1 cellular context compared by ENCODE assay signal in the genomic region with DNA sequence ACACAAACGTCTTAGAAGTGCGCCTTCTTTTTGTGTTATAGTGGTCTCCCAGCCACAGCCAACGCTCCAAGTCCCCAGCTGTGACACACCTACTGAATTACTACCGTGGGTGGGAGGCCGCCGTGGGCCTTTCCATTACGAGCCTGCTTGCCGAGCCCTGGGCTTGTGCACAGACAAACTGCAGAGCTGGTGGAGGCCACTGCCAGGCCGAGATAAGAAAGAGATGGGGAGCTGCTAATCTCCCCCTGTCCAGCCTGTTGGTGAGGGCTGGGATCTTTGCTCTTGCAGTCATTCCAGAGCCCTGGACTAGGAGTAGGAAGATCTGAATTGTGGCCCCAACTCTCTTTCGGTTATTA.
TF ChIP-seq lines count a peak whose summit lies in the region.

No MANE protein-coding gene starts in this region.

TF ChIP-seq in K562, 482 proteins besides CTCF, POLR2A, EP300 and RAD21 (continued from another document and continues in another):
- TF ChIP-seq, protein P1, sequence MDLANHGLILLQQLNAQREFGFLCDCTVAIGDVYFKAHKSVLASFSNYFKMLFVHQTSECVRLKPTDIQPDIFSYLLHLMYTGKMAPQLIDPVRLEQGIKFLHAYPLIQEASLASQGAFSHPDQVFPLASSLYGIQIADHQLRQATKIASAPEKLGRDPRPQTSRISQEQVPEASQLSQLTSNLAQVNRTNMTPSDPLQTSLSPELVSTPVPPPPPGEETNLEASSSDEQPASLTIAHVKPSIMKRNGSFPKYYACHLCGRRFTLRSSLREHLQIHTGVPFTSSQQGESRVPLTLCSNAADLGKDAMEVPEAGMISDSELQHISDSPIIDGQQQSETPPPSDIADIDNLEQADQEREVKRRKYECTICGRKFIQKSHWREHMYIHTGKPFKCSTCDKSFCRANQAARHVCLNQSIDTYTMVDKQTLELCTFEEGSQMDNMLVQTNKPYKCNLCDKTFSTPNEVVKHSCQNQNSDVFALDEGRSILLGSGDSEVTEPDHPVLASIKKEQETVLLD (IDR thresholded peaks at IDR 0.05) = no peak; the same call in 1 of the 2 replicates
- TF ChIP-seq ZNF644 (tag; IDR thresholded peaks at IDR 0.05; ENCODE audit: low read depth) (no peak; the same call in 1 of the 2 replicates), HMGN3 (IDR thresholded peaks at IDR 0.05; ENCODE audit: borderline replicate concordance, extremely low read depth, insufficient read length, low read depth, low read length) (peak; percentile 93), PPARD (CRISPR knock-in tag; IDR thresholded peaks at IDR 0.05) (no peak), C11orf30 (IDR thresholded peaks at IDR 0.05; ENCODE audit: low read depth) (no peak), NFRKB (IDR thresholded peaks at IDR 0.05; ENCODE audit: low read depth) (peak; percentile 15; the same call in 1 of the 2 replicates), ZNF41 (CRISPR knock-in tag; conservative IDR thresholded peaks at IDR 0.05) (no peak), SRSF7 (optimal IDR thresholded peaks at IDR 0.05; ENCODE audit: low read depth, low read length) (no peak), PHB (CRISPR knock-in tag; IDR thresholded peaks at IDR 0.05) (no peak), MAFG (tag; conservative IDR thresholded peaks at IDR 0.05) (no peak), ZNF76 (CRISPR knock-in tag; IDR thresholded peaks at IDR 0.05; ENCODE audit: borderline replicate concordance) (no peak), PURB (CRISPR knock-in tag; IDR thresholded peaks at IDR 0.05; ENCODE audit: low read depth) (no peak), ZFP30 (CRISPR knock-in tag; IDR thresholded peaks at IDR 0.05; ENCODE audit: borderline replicate concordance) (no peak), PHF21A (IDR thresholded peaks at IDR 0.05; ENCODE audit: borderline replicate concordance, low read depth) (no peak), ESRRA (IDR thresholded peaks at IDR 0.05; ENCODE audit: borderline replicate concordance, low read depth) (no peak), ZC3H4 (CRISPR knock-in tag; IDR thresholded peaks at IDR 0.05; ENCODE audit: borderline replicate concordance) (no peak; the same call in 1 of the 2 replicates), LARP7 (IDR thresholded peaks at IDR 0.05) (no peak), ZNF384 (IDR thresholded peaks at IDR 0.05; ENCODE audit: low read depth, low read length) (no peak), GATA2 (CRISPR knock-in tag; IDR thresholded peaks at IDR 0.05) (peak; percentile 94), CREBBP (IDR thresholded peaks at IDR 0.05; ENCODE audit: low read depth, low read length) (no peak), ZKSCAN1 (IDR thresholded peaks at IDR 0.05; ENCODE audit: low read depth, low read length) (no peak), CCAR2 (IDR thresholded peaks at IDR 0.05; ENCODE audit: low read depth, low read length) (no peak), EZH2 (IDR thresholded peaks at IDR 0.05; ENCODE audit: borderline replicate concordance, low read depth, low read length) (no peak), MCM7 (IDR thresholded peaks at IDR 0.05) (no peak), TOE1 (IDR thresholded peaks at IDR 0.05; ENCODE audit: borderline replicate concordance) (no peak), TOE1 (CRISPR knock-in tag; IDR thresholded peaks at IDR 0.05; ENCODE audit: borderline replicate concordance, low read depth) (0 out of 2 replicates have a peak, but pooled peaks have one; percentile 1), STAT5A (IDR thresholded peaks at IDR 0.05; ENCODE audit: borderline replicate concordance, low read length) (peak; percentile 88), ZNF12 (CRISPR knock-in tag; IDR thresholded peaks at IDR 0.05) (no peak), RNF2 (IDR thresholded peaks at IDR 0.05) (peak; percentile 81), MAFK (IDR thresholded peaks at IDR 0.05; ENCODE audit: low read length) (no peak; the same call in 1 of the 2 replicates), TAF9B (IDR thresholded peaks at IDR 0.05; ENCODE audit: partially characterized antibody) (no peak), PTRF (tag; IDR thresholded peaks at IDR 0.05) (no peak), BACH1 (tag; IDR thresholded peaks at IDR 0.05) (no peak), ZFP36 (IDR thresholded peaks at IDR 0.05; ENCODE audit: low read depth, low read length, partially characterized antibody) (no peak), POLR2G (IDR thresholded peaks at IDR 0.05; ENCODE audit: low read depth, low read length) (no peak), CREB1 (IDR thresholded peaks at IDR 0.05) (0 out of 2 replicates have a peak, but pooled peaks have one; percentile 26), CREB1 (CRISPR knock-in tag; IDR thresholded peaks at IDR 0.05) (no peak), EP400 (IDR thresholded peaks at IDR 0.05) (no peak), ZNF507 (tag; conservative IDR thresholded peaks at IDR 0.05) (no peak), TFAM (CRISPR knock-in tag; conservative IDR thresholded peaks at IDR 0.05) (no peak), RFX7 (CRISPR knock-in tag; IDR thresholded peaks at IDR 0.05) (no peak), ZNF436 (CRISPR knock-in tag; IDR thresholded peaks at IDR 0.05) (no peak), CBX8 (IDR thresholded peaks at IDR 0.05; ENCODE audit: borderline replicate concordance, extremely low read depth, low read depth, low read length, poor library complexity, severe bottlenecking) (no peak), FOXM1 (IDR thresholded peaks at IDR 0.05; ENCODE audit: low read depth) (peak; percentile 64), FOXM1 (CRISPR knock-in tag; IDR thresholded peaks at IDR 0.05; ENCODE audit: low read depth) (no peak), CBFA2T3 (IDR thresholded peaks at IDR 0.05) (peak; percentile 97), U2AF2 (optimal IDR thresholded peaks at IDR 0.05; ENCODE audit: low read depth, low read length) (no peak), ZNF3 (CRISPR knock-in tag; IDR thresholded peaks at IDR 0.05) (no peak)
- TF ChIP-seq, protein P2, sequence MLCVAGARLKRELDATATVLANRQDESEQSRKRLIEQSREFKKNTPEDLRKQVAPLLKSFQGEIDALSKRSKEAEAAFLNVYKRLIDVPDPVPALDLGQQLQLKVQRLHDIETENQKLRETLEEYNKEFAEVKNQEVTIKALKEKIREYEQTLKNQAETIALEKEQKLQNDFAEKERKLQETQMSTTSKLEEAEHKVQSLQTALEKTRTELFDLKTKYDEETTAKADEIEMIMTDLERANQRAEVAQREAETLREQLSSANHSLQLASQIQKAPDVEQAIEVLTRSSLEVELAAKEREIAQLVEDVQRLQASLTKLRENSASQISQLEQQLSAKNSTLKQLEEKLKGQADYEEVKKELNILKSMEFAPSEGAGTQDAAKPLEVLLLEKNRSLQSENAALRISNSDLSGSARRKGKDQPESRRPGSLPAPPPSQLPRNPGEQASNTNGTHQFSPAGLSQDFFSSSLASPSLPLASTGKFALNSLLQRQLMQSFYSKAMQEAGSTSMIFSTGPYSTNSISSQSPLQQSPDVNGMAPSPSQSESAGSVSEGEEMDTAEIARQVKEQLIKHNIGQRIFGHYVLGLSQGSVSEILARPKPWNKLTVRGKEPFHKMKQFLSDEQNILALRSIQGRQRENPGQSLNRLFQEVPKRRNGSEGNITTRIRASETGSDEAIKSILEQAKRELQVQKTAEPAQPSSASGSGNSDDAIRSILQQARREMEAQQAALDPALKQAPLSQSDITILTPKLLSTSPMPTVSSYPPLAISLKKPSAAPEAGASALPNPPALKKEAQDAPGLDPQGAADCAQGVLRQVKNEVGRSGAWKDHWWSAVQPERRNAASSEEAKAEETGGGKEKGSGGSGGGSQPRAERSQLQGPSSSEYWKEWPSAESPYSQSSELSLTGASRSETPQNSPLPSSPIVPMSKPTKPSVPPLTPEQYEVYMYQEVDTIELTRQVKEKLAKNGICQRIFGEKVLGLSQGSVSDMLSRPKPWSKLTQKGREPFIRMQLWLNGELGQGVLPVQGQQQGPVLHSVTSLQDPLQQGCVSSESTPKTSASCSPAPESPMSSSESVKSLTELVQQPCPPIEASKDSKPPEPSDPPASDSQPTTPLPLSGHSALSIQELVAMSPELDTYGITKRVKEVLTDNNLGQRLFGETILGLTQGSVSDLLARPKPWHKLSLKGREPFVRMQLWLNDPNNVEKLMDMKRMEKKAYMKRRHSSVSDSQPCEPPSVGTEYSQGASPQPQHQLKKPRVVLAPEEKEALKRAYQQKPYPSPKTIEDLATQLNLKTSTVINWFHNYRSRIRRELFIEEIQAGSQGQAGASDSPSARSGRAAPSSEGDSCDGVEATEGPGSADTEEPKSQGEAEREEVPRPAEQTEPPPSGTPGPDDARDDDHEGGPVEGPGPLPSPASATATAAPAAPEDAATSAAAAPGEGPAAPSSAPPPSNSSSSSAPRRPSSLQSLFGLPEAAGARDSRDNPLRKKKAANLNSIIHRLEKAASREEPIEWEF (CRISPR knock-in tag; IDR thresholded peaks at IDR 0.05) = no peak
- TF ChIP-seq, protein P3, sequence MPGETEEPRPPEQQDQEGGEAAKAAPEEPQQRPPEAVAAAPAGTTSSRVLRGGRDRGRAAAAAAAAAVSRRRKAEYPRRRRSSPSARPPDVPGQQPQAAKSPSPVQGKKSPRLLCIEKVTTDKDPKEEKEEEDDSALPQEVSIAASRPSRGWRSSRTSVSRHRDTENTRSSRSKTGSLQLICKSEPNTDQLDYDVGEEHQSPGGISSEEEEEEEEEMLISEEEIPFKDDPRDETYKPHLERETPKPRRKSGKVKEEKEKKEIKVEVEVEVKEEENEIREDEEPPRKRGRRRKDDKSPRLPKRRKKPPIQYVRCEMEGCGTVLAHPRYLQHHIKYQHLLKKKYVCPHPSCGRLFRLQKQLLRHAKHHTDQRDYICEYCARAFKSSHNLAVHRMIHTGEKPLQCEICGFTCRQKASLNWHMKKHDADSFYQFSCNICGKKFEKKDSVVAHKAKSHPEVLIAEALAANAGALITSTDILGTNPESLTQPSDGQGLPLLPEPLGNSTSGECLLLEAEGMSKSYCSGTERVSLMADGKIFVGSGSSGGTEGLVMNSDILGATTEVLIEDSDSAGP (CRISPR knock-in tag; IDR thresholded peaks at IDR 0.05) = no peak; the same call in 1 of the 2 replicates
- TF ChIP-seq, protein P4, sequence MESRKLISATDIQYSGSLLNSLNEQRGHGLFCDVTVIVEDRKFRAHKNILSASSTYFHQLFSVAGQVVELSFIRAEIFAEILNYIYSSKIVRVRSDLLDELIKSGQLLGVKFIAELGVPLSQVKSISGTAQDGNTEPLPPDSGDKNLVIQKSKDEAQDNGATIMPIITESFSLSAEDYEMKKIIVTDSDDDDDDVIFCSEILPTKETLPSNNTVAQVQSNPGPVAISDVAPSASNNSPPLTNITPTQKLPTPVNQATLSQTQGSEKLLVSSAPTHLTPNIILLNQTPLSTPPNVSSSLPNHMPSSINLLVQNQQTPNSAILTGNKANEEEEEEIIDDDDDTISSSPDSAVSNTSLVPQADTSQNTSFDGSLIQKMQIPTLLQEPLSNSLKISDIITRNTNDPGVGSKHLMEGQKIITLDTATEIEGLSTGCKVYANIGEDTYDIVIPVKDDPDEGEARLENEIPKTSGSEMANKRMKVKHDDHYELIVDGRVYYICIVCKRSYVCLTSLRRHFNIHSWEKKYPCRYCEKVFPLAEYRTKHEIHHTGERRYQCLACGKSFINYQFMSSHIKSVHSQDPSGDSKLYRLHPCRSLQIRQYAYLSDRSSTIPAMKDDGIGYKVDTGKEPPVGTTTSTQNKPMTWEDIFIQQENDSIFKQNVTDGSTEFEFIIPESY (CRISPR knock-in tag; IDR thresholded peaks at IDR 0.05) = no peak
- TF ChIP-seq, protein P5, sequence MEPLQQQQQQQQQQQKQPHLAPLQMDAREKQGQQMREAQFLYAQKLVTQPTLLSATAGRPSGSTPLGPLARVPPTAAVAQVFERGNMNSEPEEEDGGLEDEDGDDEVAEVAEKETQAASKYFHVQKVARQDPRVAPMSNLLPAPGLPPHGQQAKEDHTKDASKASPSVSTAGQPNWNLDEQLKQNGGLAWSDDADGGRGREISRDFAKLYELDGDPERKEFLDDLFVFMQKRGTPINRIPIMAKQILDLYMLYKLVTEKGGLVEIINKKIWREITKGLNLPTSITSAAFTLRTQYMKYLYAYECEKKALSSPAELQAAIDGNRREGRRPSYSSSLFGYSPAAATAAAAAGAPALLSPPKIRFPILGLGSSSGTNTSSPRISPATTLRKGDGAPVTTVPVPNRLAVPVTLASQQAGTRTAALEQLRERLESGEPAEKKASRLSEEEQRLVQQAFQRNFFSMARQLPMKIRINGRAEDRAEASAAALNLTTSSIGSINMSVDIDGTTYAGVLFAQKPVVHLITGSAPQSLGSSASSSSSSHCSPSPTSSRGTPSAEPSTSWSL (CRISPR knock-in tag; IDR thresholded peaks at IDR 0.05; ENCODE audit: borderline replicate concordance) = no peak
- TF ChIP-seq, protein P6, sequence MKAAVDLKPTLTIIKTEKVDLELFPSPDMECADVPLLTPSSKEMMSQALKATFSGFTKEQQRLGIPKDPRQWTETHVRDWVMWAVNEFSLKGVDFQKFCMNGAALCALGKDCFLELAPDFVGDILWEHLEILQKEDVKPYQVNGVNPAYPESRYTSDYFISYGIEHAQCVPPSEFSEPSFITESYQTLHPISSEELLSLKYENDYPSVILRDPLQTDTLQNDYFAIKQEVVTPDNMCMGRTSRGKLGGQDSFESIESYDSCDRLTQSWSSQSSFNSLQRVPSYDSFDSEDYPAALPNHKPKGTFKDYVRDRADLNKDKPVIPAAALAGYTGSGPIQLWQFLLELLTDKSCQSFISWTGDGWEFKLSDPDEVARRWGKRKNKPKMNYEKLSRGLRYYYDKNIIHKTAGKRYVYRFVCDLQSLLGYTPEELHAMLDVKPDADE (conservative IDR thresholded peaks at IDR 0.05; ENCODE audit: control insufficient read depth, low read depth, low read length) = 0 out of 2 replicates have a peak, but pooled peaks have one; percentile 46
- TF ChIP-seq, protein P7, sequence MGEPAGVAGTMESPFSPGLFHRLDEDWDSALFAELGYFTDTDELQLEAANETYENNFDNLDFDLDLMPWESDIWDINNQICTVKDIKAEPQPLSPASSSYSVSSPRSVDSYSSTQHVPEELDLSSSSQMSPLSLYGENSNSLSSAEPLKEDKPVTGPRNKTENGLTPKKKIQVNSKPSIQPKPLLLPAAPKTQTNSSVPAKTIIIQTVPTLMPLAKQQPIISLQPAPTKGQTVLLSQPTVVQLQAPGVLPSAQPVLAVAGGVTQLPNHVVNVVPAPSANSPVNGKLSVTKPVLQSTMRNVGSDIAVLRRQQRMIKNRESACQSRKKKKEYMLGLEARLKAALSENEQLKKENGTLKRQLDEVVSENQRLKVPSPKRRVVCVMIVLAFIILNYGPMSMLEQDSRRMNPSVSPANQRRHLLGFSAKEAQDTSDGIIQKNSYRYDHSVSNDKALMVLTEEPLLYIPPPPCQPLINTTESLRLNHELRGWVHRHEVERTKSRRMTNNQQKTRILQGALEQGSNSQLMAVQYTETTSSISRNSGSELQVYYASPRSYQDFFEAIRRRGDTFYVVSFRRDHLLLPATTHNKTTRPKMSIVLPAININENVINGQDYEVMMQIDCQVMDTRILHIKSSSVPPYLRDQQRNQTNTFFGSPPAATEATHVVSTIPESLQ (CRISPR knock-in tag; IDR thresholded peaks at IDR 0.05) = 0 out of 2 replicates have a peak, but pooled peaks have one; percentile 20
- TF ChIP-seq, protein P8, sequence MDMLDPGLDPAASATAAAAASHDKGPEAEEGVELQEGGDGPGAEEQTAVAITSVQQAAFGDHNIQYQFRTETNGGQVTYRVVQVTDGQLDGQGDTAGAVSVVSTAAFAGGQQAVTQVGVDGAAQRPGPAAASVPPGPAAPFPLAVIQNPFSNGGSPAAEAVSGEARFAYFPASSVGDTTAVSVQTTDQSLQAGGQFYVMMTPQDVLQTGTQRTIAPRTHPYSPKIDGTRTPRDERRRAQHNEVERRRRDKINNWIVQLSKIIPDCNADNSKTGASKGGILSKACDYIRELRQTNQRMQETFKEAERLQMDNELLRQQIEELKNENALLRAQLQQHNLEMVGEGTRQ (CRISPR knock-in tag; IDR thresholded peaks at IDR 0.05) = no peak
- TF ChIP-seq, protein P9, sequence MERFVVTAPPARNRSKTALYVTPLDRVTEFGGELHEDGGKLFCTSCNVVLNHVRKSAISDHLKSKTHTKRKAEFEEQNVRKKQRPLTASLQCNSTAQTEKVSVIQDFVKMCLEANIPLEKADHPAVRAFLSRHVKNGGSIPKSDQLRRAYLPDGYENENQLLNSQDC (CRISPR knock-in tag; IDR thresholded peaks at IDR 0.05) = no peak
